Comparison of ENCODE assay signal across 8 cellular contexts in the genomic region with DNA sequence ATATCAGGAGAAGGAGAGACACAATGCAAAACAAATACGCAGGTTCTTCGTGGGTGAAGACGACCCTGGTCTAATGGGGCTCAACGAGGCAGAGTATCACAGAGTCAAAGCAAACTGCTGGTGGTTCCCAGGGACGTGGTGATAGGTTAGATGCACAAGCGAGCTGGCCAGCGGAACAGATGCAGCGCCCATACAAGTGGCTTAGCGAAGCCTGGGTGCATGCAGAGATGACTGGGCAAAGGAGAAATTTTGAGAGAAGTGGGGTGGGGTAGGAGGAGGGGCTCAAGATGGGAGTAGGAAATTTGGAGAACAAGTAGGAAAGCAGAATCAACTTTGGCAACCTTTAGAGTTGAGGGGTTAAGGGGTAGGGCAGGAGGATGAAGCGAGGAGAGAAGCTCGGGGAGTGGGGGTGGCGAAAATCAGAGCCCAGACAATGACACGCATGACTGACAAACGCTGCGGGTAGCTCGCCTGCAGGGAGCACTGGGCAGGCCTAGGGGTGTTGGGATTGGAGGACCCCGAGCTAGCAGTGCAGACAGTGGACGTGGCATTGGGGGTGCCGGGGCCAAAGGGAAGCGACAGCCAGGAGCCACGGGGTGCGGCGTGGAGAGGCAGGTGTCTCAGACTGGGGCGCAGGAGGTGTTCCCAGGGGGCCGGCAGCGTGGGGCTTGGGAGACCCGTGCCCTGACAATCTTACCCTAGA. TPM values are rescaled to one million over a fixed set of nuclear protein-coding genes. Genes with fewer than 3 reads are reported as not detected.
DNase-seq lines count a peak whose midpoint lies in the region; ATAC-seq and TF ChIP-seq lines count a peak whose summit lies in the region.

No MANE protein-coding gene starts in this region.

- peak; percentile 30 for DNase-seq in A673 (ENCODE audit: low spot score)
- peak; percentile 23 for DNase-seq in NCI-H460 (ENCODE audit: extremely low read depth, low read depth)
- DNase-seq in activated T-cell treated with anti-CD3 and anti-CD28 coated beads for 48 hours (ENCODE audit: low read depth), result peak; percentile 38
- DNase-seq in fibroblast of mammary gland (ENCODE audit: low read depth), result peak; percentile 46
- DNase-seq in neural crest cell (ENCODE audit: low read depth, low spot score), result peak; percentile 12

- peaks cover 27% of the 10 kb centered on the region for H3K4me1 Mint-ChIP-seq in neural crest cell

- peak overlapping the region; percentile 98 for H3K4me3 Mint-ChIP-seq in neural crest cell

- no peaks in the 10 kb centered on the region for H3K9me3 Mint-ChIP-seq in neural crest cell

- CTCF ChIA-PET in A673 (lab: Charles Lee), result no interaction called here

- H3K4me3 ChIP-seq in A673 (ENCODE audit: low read depth, low read length, poor library complexity, severe bottlenecking), result peak overlapping the region; percentile 83
- peak overlapping the region; percentile 97 for H3K4me3 ChIP-seq in fibroblast of mammary gland (ENCODE audit: control insufficient read depth, low read depth, low read length)
- peak overlapping the region; percentile 73 for H3K4me3 ChIP-seq in urinary bladder (ENCODE audit: low read depth, low read length)

- TF ChIP-seq CTCF in A673 (conservative IDR thresholded peaks at IDR 0.05; ENCODE audit: low read depth, low read length) (no peak), fibroblast of mammary gland (conservative IDR thresholded peaks at IDR 0.05; ENCODE audit: control insufficient read depth, insufficient read depth, low read depth, low read length) (no peak), neural crest cell (conservative IDR thresholded peaks at IDR 0.05) (no peak)

- no peaks in the 10 kb centered on the region for H3K27me3 ChIP-seq in A673 (replicated peaks; ENCODE audit: insufficient read depth, low read depth, low read length, poor library complexity)

- intact Hi-C loops in A673 (cut with micrococcal nuclease; ENCODE audit: unreplicated experiment), result no loop called here

- WGBS in urinary bladder, result under 1% methylated on average over 27 of the region's 27 CpGs

- H3K9me3 ChIP-seq in A673 (ENCODE audit: low read depth, low read length, poor library complexity, severe bottlenecking), result no peaks in the 10 kb centered on the region

- no peaks in the 10 kb centered on the region for H3K27me3 Mint-ChIP-seq in neural crest cell (ENCODE audit: low read depth)

- peak overlapping the region; percentile 97 for H3K27ac Mint-ChIP-seq in neural crest cell (ENCODE audit: unreplicated experiment)

- POLR2A ChIA-PET in A673 (lab: Charles Lee; ENCODE audit: low non-redundant PET), result no interaction called here

- no peaks in the 10 kb centered on the region for H3K36me3 Mint-ChIP-seq in neural crest cell (ENCODE audit: low read depth)

- H3K4me1 ChIP-seq in A673 (ENCODE audit: insufficient read depth, low read length, poor library complexity, severe bottlenecking), result peaks cover 4% of the 10 kb centered on the region
- H3K4me1 ChIP-seq in urinary bladder (ENCODE audit: insufficient read depth), result no peaks in the 10 kb centered on the region

- H3K36me3 ChIP-seq in A673 (ENCODE audit: insufficient read depth, low read length, poor library complexity, severe bottlenecking) (peaks cover 5% of the 10 kb centered on the region), urinary bladder (ENCODE audit: insufficient read depth) (no peaks in the 10 kb centered on the region)

- H3K27ac ChIP-seq in A673 (ENCODE audit: low read depth, low read length, poor library complexity, severe bottlenecking) (peak overlapping the region; percentile 65), urinary bladder (ENCODE audit: low read depth) (no peak overlapping the region)

- no TSS peak for BruUV-seq in A673 (replicated peaks; lab: Mats Ljungman, UMichigan)

- ATAC-seq in GM18499 (IDR thresholded peaks at IDR 0.05; ENCODE audit: insufficient read depth, unreplicated experiment) (peak; percentile 47), HG02884 (IDR thresholded peaks at IDR 0.05; ENCODE audit: unreplicated experiment) (peak; percentile 48)

RNA-seq across cellular contexts. Expression of a gene that starts 0.5 kb away (rescaled TPM):
- 60.3 and 64.7 TPM in 2 replicates for total RNA-seq in A673 (2021)
- total RNA-seq in NCI-H460 (2014; rRNA removed; shearing (Covaris generic)), result 16.4 and 20.8 TPM in 2 replicates
- polyA plus RNA-seq in NCI-H460 (2014; cell fraction: nucleus; rRNA removed), result 15.7 and 26.7 TPM in 2 replicates
- 41.7 and 51.5 TPM in 2 replicates for total RNA-seq in neural crest cell
- 54.1 TPM for total RNA-seq in urinary bladder
- polyA plus RNA-seq in urinary bladder, result 33.2 TPM
